In genomic region chr6:24743265-24743943, GRCh38 we compare ENCODE assay signal across 9 cellular contexts. TPM values are rescaled to one million over a fixed set of nuclear protein-coding genes. Genes with fewer than 3 reads are reported as not detected.
DNase-seq lines count a peak whose midpoint lies in the region; ATAC-seq, FAIRE-seq and TF ChIP-seq lines count a peak whose summit lies in the region.
"Had no signal": no experiment of that assay in that cellular context is flagged by ENCODE, and none has a peak within 500 bp of the region (broad histone marks: within the 10 kb centered on the region; RNA-seq: fewer than 3 reads in every experiment).

No MANE protein-coding gene starts in this region.

- POLR2A ChIA-PET in endothelial cell of umbilical vein (lab: Charles Lee), result interaction anchor here (0.6 to 1.6 kb wide), 5 partner anchors 22 to 44 kb away, joined by 3 to 18 read pairs (median 4); partner anchors contain the start of gene C6orf62

- no peaks in the 10 kb centered on the region for H3K9me3 ChIP-seq in endothelial cell of umbilical vein (replicated peaks; ENCODE audit: control insufficient read depth, insufficient read depth, low read length)
- no peaks in the 10 kb centered on the region for H3K9me3 ChIP-seq in osteoblast (ENCODE audit: low read depth, low read length)
- H3K9me3 ChIP-seq: neutrophil had no signal

- H3K27me3 ChIP-seq in endothelial cell of umbilical vein (ENCODE audit: control insufficient read depth in 2 of 2, insufficient read depth in 2 of 2, low read length in 2 of 2) (no peaks in the 10 kb centered on the region), osteoblast (ENCODE audit: insufficient read depth, low read length) (no peaks in the 10 kb centered on the region)
- H3K27me3 ChIP-seq: neutrophil had no signal

- H3K4me1 ChIP-seq in endothelial cell of umbilical vein (ENCODE audit: control insufficient read depth, extremely low read depth, insufficient read depth, low read length) (peaks cover 16% of the 10 kb centered on the region), osteoblast (ENCODE audit: insufficient read depth, low read length) (peaks cover 35% of the 10 kb centered on the region)

- intact Hi-C loops in endothelial cell of umbilical vein (cut with micrococcal nuclease), result loop anchor here (1.0 kb wide), 2 partner anchors 22 to 32 kb away; no protein-coding TSS in a partner anchor

- H3K36me3 ChIP-seq in endothelial cell of umbilical vein (ENCODE audit: control insufficient read depth in 2 of 2, extremely low read depth in 1 of 2, insufficient read depth in 2 of 2, low read length in 2 of 2) (no peaks in the 10 kb centered on the region), osteoblast (ENCODE audit: insufficient read depth, low read length) (no peaks in the 10 kb centered on the region)
- H3K36me3 ChIP-seq: neutrophil had no signal

- ATAC-seq in GM18909 (IDR thresholded peaks at IDR 0.05; ENCODE audit: poor library complexity, unreplicated experiment) (peak; percentile 85), HG03066 (IDR thresholded peaks at IDR 0.05; ENCODE audit: low read depth, unreplicated experiment) (peak; percentile 81)

- H4K20me1 ChIP-seq in endothelial cell of umbilical vein (replicated peaks; ENCODE audit: control insufficient read depth, extremely low read depth, insufficient read depth, low read length) (no peaks in the 10 kb centered on the region), osteoblast (ENCODE audit: insufficient read depth, low read length) (no peaks in the 10 kb centered on the region)

- FAIRE-seq in endothelial cell of umbilical vein (lab: Jason Lieb, UNC), result peak; percentile 100

- dilution Hi-C loops in endothelial cell of umbilical vein (cut with MboI; ENCODE audit: extremely low pct_ligation_motif_present, low sequenced_read_pairs), result no loop called here

- H3K9ac ChIP-seq in endothelial cell of umbilical vein (replicated peaks; ENCODE audit: extremely low read depth, insufficient read depth, low read length), result peak overlapping the region; percentile 50

- H3K4me2 ChIP-seq in endothelial cell of umbilical vein (ENCODE audit: insufficient read depth, low read length) (peak overlapping the region; percentile 90), osteoblast (ENCODE audit: insufficient read depth, low read length) (peak overlapping the region; percentile 86)

- peak overlapping the region; percentile 90 for H3K27ac ChIP-seq in endothelial cell of umbilical vein (ENCODE audit: insufficient read depth, low read depth, low read length)
- H3K27ac ChIP-seq in osteoblast (ENCODE audit: low read depth, low read length), result peak overlapping the region; percentile 99
- H3K27ac ChIP-seq: neutrophil had no signal

- peak overlapping the region; percentile 85 for H2AFZ ChIP-seq in endothelial cell of umbilical vein (ENCODE audit: low read depth, low read length)
- peak overlapping the region; percentile 94 for H2AFZ ChIP-seq in osteoblast (ENCODE audit: low read length)

- H3K9me1 ChIP-seq in endothelial cell of umbilical vein (replicated peaks; ENCODE audit: control insufficient read depth, extremely low read depth, insufficient read depth, low read length), result no peaks in the 10 kb centered on the region

- TF ChIP-seq CTCF in AG09319 (IDR thresholded peaks at IDR 0.05; ENCODE audit: low read depth, low read length), result no peak
- TF ChIP-seq CTCF in endothelial cell of umbilical vein (IDR thresholded peaks at IDR 0.05; ENCODE audit: extremely low read depth in 1 of 2, insufficient read depth in 1 of 2, low read depth in 1 of 2, low read length in 2 of 2), result no peak
- TF ChIP-seq CTCF in osteoblast (IDR thresholded peaks at IDR 0.05; ENCODE audit: extremely low read depth, low read depth, low read length), result no peak

- DNase-seq in AG09319 (ENCODE audit: extremely low read depth, low read depth), result peak; percentile 86
- peak; percentile 98 for DNase-seq in RPMI7951 (ENCODE audit: low read depth)
- DNase-seq in endothelial cell of umbilical vein (ENCODE audit: low read depth, low spot score), result peak; percentile 95
- peak; percentile 89 for DNase-seq in osteoblast (ENCODE audit: insufficient read length, low spot score, missing footprints)
- DNase-seq in COR-L47 (lab: John Stamatoyannopoulos, UW), result no peak
- no peak for DNase-seq in UCSD-AML1 (lab: John Stamatoyannopoulos, UW; ENCODE audit: unreplicated experiment)

- BruUV-seq in endothelial cell of umbilical vein (replicated peaks; lab: Mats Ljungman, UMichigan), result TSS peak; percentile 94

- CTCF ChIA-PET in endothelial cell of umbilical vein (lab: Charles Lee), result interaction anchor here (0.6 to 2.6 kb wide), 13 partner anchors 10 to 430 kb away, joined by 3 to 14 read pairs (median 4); partner anchors contain the start of gene C6orf62

- no peaks in the 10 kb centered on the region for H3K79me2 ChIP-seq in endothelial cell of umbilical vein (ENCODE audit: control insufficient read depth, insufficient read depth, low read length)
- no peaks in the 10 kb centered on the region for H3K79me2 ChIP-seq in osteoblast (ENCODE audit: insufficient read depth, low read length)

- H3K4me3 ChIP-seq in endothelial cell of umbilical vein (replicated peaks in 1 of 3; ENCODE audit: insufficient read depth in 1 of 3, low read depth in 1 of 3, low read length in 3 of 3), result peak overlapping the region in 1 of 3 experiments; percentile 9
- H3K4me3 ChIP-seq in osteoblast (ENCODE audit: insufficient read depth, low read length), result peak overlapping the region; percentile 57

- TF ChIP-seq POLR2A in endothelial cell of umbilical vein (IDR thresholded peaks at IDR 0.05; ENCODE audit: low read depth, low read length), result no peak

TF ChIP-seq in endothelial cell of umbilical vein, 7 proteins besides CTCF, POLR2A, EP300 and RAD21:
- TF ChIP-seq POLR2AphosphoS5 (IDR thresholded peaks at IDR 0.05; ENCODE audit: insufficient read depth, low read depth, low read length) (peak; percentile 51), FOS (IDR thresholded peaks at IDR 0.05; ENCODE audit: borderline replicate concordance, insufficient read depth, low read length) (peak; percentile 88), MAX (IDR thresholded peaks at IDR 0.05; ENCODE audit: insufficient read depth, insufficient read length) (no peak), JUN (IDR thresholded peaks at IDR 0.05; ENCODE audit: borderline replicate concordance, insufficient read depth, insufficient read length, low read depth) (peak; percentile 91), MYC (IDR thresholded peaks at IDR 0.05; ENCODE audit: low read depth, low read length) (no peak), GATA2 (IDR thresholded peaks at IDR 0.05; ENCODE audit: insufficient read depth, insufficient read length, low read depth, low read length) (no peak), EZH2 (IDR thresholded peaks at IDR 0.05; ENCODE audit: borderline replicate concordance, low read depth, low read length, severe bottlenecking) (no peak)

RNA-seq across cellular contexts. Expression of gene C6orf62, which starts 24.4 kb away (rescaled TPM):
- total RNA-seq in RPMI7951 (2014; rRNA removed; shearing (Covaris generic)), result 96.1 and 105 TPM in 2 replicates
- total RNA-seq in endothelial cell of umbilical vein, result 121 and 129 TPM in 2 replicates
- 34.7 and 36.5 TPM in 2 replicates for polyA plus RNA-seq in endothelial cell of umbilical vein
- 55.6 and 58.9 TPM in 2 replicates for polyA plus RNA-seq in endothelial cell of umbilical vein (2011; cell fraction: cytosol; rRNA removed)
- 55.1 and 76.7 TPM in 2 replicates for polyA plus RNA-seq in endothelial cell of umbilical vein (2011; cell fraction: nucleus; rRNA removed)
- polyA plus RNA-seq in endothelial cell of umbilical vein (2012), result 57.2 and 77.1 TPM in 2 replicates
- 64.3 and 67.3 TPM in 2 replicates for polyA minus RNA-seq in endothelial cell of umbilical vein
- 52.2 TPM for polyA minus RNA-seq in endothelial cell of umbilical vein (2011; cell fraction: cytosol; rRNA and poly(A)+ RNA removed)
- 53.7 and 54.5 TPM in 2 replicates for polyA minus RNA-seq in endothelial cell of umbilical vein (2011; cell fraction: nucleus; rRNA and poly(A)+ RNA removed)
- total RNA-seq in osteoblast, result 144 and 168 TPM in 2 replicates

RNA-seq across cellular contexts. Expression of gene GMNN, which starts 31.3 kb away (rescaled TPM):
- total RNA-seq in RPMI7951 (2014; rRNA removed; shearing (Covaris generic)), result 70.4 and 71.8 TPM in 2 replicates
- total RNA-seq in endothelial cell of umbilical vein (51.9 and 52.6 TPM in 2 replicates), osteoblast (9.4 and 11.2 TPM in 2 replicates)
- 19.0 and 25.4 TPM in 2 replicates for polyA plus RNA-seq in endothelial cell of umbilical vein
- 29.7 and 38.1 TPM in 2 replicates for polyA plus RNA-seq in endothelial cell of umbilical vein (2011; cell fraction: cytosol; rRNA removed)
- 24.4 and 35.9 TPM in 2 replicates for polyA plus RNA-seq in endothelial cell of umbilical vein (2011; cell fraction: nucleus; rRNA removed)
- polyA plus RNA-seq in endothelial cell of umbilical vein (2012), result 17.9 and 39.6 TPM in 2 replicates
- 20.2 and 28.5 TPM in 2 replicates for polyA minus RNA-seq in endothelial cell of umbilical vein
- 31.2 TPM for polyA minus RNA-seq in endothelial cell of umbilical vein (2011; cell fraction: cytosol; rRNA and poly(A)+ RNA removed)
- 35.1 and 35.7 TPM in 2 replicates for polyA minus RNA-seq in endothelial cell of umbilical vein (2011; cell fraction: nucleus; rRNA and poly(A)+ RNA removed)

RNA-seq across cellular contexts. Expression of gene ARMH2, which starts 55.3 kb away (rescaled TPM):
- not detected in 2 replicates for total RNA-seq in RPMI7951 (2014; rRNA removed; shearing (Covaris generic))
- total RNA-seq in endothelial cell of umbilical vein (not detected in 2 replicates), osteoblast (not detected in 2 replicates)
- not detected in 2 replicates for polyA plus RNA-seq in endothelial cell of umbilical vein
- not detected in 2 replicates for polyA plus RNA-seq in endothelial cell of umbilical vein (2011; cell fraction: cytosol; rRNA removed)
- not detected in 2 replicates for polyA plus RNA-seq in endothelial cell of umbilical vein (2011; cell fraction: nucleus; rRNA removed)
- polyA plus RNA-seq in endothelial cell of umbilical vein (2012), result not detected in 2 replicates
- polyA minus RNA-seq in endothelial cell of umbilical vein, result not detected in 2 replicates
- not detected for polyA minus RNA-seq in endothelial cell of umbilical vein (2011; cell fraction: cytosol; rRNA and poly(A)+ RNA removed)
- polyA minus RNA-seq in endothelial cell of umbilical vein (2011; cell fraction: nucleus; rRNA and poly(A)+ RNA removed), result not detected in 2 replicates

Comparison
In these comparisons a context has a peak if more than half of its experiments do, and no peak if none do; other contexts are left out.
1. DNase-seq: peak in AG09319 (single experiment), RPMI7951 (single experiment), endothelial cell of umbilical vein (single experiment) and osteoblast (single experiment); none in COR-L47 (single experiment) and UCSD-AML1 (single experiment).